9 cellular contexts compared by ENCODE assay signal in genomic region chr2:64019975-64020281, GRCh38. TPM values are rescaled to one million over a fixed set of nuclear protein-coding genes. Genes with fewer than 3 reads are reported as not detected.
DNase-seq lines count a peak whose midpoint lies in the region; ATAC-seq, FAIRE-seq and TF ChIP-seq lines count a peak whose summit lies in the region.
"Had no signal": no experiment of that assay in that cellular context is flagged by ENCODE, and none has a peak within 500 bp of the region (broad histone marks: within the 10 kb centered on the region; RNA-seq: fewer than 3 reads in every experiment).

No MANE protein-coding gene starts in this region.

- TF ChIP-seq CTCF in DND-41 (IDR thresholded peaks at IDR 0.05; ENCODE audit: borderline replicate concordance, extremely low read depth, low read length, poor library complexity, severe bottlenecking) (no peak), OCI-LY1 (IDR thresholded peaks at IDR 0.05; ENCODE audit: low read length) (no peak), pancreas (IDR thresholded peaks at IDR 0.05) (no peak)

- H3K9ac ChIP-seq in DND-41 (ENCODE audit: low read depth, low read length) (peak overlapping the region; percentile 72), OCI-LY1 (ENCODE audit: low read length) (peak overlapping the region; percentile 83), endocrine pancreas (ENCODE audit: control insufficient read depth, insufficient read depth, low read length) (peak overlapping the region; percentile 27)

- H3K4me3 ChIP-seq in DND-41 (ENCODE audit: low read depth in 1 of 2, low read length in 2 of 2) (peak overlapping the region; percentile 8 to 70; a peak in 2 of 4 replicates), OCI-LY1 (ENCODE audit: low read depth, low read length, poor library complexity, severe bottlenecking) (peak overlapping the region; percentile 82), endocrine pancreas (ENCODE audit: control insufficient read depth, insufficient read depth, low read length) (peak overlapping the region; percentile 14), pancreas (peak overlapping the region in 2 of 4 donors; percentile 65 to 71)

- H3K4me2 ChIP-seq in DND-41 (ENCODE audit: insufficient read depth, low read length) (peak overlapping the region; percentile 59), OCI-LY1 (ENCODE audit: low read length) (peak overlapping the region; percentile 89)

- no peaks in the 10 kb centered on the region for H3K36me3 ChIP-seq in DND-41 (ENCODE audit: insufficient read depth, low read length)
- H3K36me3 ChIP-seq in OCI-LY1 (ENCODE audit: insufficient read depth, low read length): no peaks in the 10 kb centered on the region
- no peaks in the 10 kb centered on the region for H3K36me3 ChIP-seq in endocrine pancreas (ENCODE audit: control insufficient read depth, insufficient read depth, low read length)
- H3K36me3 ChIP-seq in pancreas: no peaks in the 10 kb centered on the region

- H3K9me2 ChIP-seq in OCI-LY1 (ENCODE audit: low read depth, low read length): no peaks in the 10 kb centered on the region

- H3K4me1 ChIP-seq in DND-41 (ENCODE audit: insufficient read depth, low read length) (peaks cover 45% of the 10 kb centered on the region), OCI-LY1 (ENCODE audit: insufficient read depth, low read length, severe bottlenecking) (peaks cover 48% of the 10 kb centered on the region), endocrine pancreas (ENCODE audit: control insufficient read depth, insufficient read depth, low read length) (peaks cover 5% of the 10 kb centered on the region), pancreas (peaks cover 9 to 26% (median 11%) of the 10 kb centered on the region in 3 donors)

- H3K9me3 ChIP-seq in DND-41 (ENCODE audit: insufficient read depth, low read length, severe bottlenecking) (no peaks in the 10 kb centered on the region), OCI-LY1 (ENCODE audit: low read length) (no peaks in the 10 kb centered on the region), endocrine pancreas (ENCODE audit: control insufficient read depth, low read length) (no peaks in the 10 kb centered on the region), pancreas (no peaks in the 10 kb centered on the region)

- H3K27me3 ChIP-seq in DND-41 (ENCODE audit: insufficient read depth, low read length, poor library complexity) (no peaks in the 10 kb centered on the region), OCI-LY1 (ENCODE audit: insufficient read depth, low read length) (no peaks in the 10 kb centered on the region), endocrine pancreas (ENCODE audit: control insufficient read depth, insufficient read depth, low read length) (no peaks in the 10 kb centered on the region), pancreas (no peaks in the 10 kb centered on the region)

- H2AFZ ChIP-seq in DND-41 (ENCODE audit: low read depth, low read length): peak overlapping the region; percentile 97
- peak overlapping the region; percentile 54; the same call in 1 of the 2 replicates for H2AFZ ChIP-seq in OCI-LY1 (ENCODE audit: low read length)

- H3K27ac ChIP-seq in DND-41 (ENCODE audit: low read length) (peak overlapping the region; percentile 87), OCI-LY1 (ENCODE audit: low read depth, low read length, poor library complexity, severe bottlenecking) (peak overlapping the region; percentile 67), pancreas (peak overlapping the region; percentile 89 to 98 (median 96))

- no peak for FAIRE-seq in pancreas (lab: Jason Lieb, UNC)
- FAIRE-seq: islet of Langerhans had no signal

- H4K20me1 ChIP-seq in DND-41 (ENCODE audit: insufficient read depth, low read length) (peaks cover 3% of the 10 kb centered on the region; the same call in 1 of the 2 replicates), OCI-LY1 (ENCODE audit: insufficient read depth, low read length) (no peaks in the 10 kb centered on the region)

- in situ Hi-C loops in G401 (cut with HindIII; ENCODE audit: low sequenced_read_pairs): no loop called here

- peaks cover 49% of the 10 kb centered on the region for H3K79me2 ChIP-seq in DND-41 (ENCODE audit: insufficient read depth, low read length)
- peaks cover 25% of the 10 kb centered on the region for H3K79me2 ChIP-seq in OCI-LY1 (ENCODE audit: insufficient read depth, low read length)

- peaks cover 4% of the 10 kb centered on the region; the same call in 1 of the 2 replicates for H3F3A ChIP-seq in OCI-LY1 (ENCODE audit: insufficient read depth, low read length)

- intact Hi-C loops in pancreas (cut with DNase I): no loop called here

- DNase-seq in DND-41 (no peak), pancreas (no peak), iPS-NIHi7 (ENCODE audit: extremely low spot score) (no peak), G401 (ENCODE audit: low spot score) (no peak), Ammon's horn (ENCODE audit: low spot score) (no peak)

- ATAC-seq in DND-41 (ENCODE audit: insufficient read depth, low read depth) (no peak), pancreas (no peak), GM21717 (IDR thresholded peaks at IDR 0.05; ENCODE audit: unreplicated experiment) (no peak)

RNA-seq across cellular contexts. Expression of gene VPS54, which starts 0.7 kb away (rescaled TPM):
- total RNA-seq in pancreas: 10 to 100 TPM; 11.1 to 18.1 (median 13.0) TPM
- 10 to 100 TPM in 1 of 2 donors, 1 to 10 TPM in 1; 7.9 to 17.8 TPM for polyA plus RNA-seq in pancreas
- total RNA-seq in G401 (2014; rRNA removed; shearing (Covaris generic)): 22.6 and 35.9 TPM in 2 replicates

Comparison
In these comparisons a context has a peak if more than half of its experiments do, and no peak if none do; other contexts are left out.
1. H3K9ac ChIP-seq: peak in every context shown above with its lines; median percentile 83 in OCI-LY1; 72 in DND-41; 27 in endocrine pancreas.